In genomic region chr12:1690578-1691122, GRCh38 we compare ENCODE assay signal across 8 cellular contexts.
A peak's percentile ranks its signal among the peaks of the same experiment; 100 is the strongest.
DNase-seq lines count a peak whose midpoint lies in the region; ATAC-seq and TF ChIP-seq lines count a peak whose summit lies in the region.

Gene ADIPOR2 (plus strand): TSS chr12:1691070. CDS start chr12:1754344, 63,274 bp downstream.

- H3K4me3 Mint-ChIP-seq in activated naive CD4-positive, alpha-beta T cell treated with anti-CD3 and anti-CD28 coated beads, Interleukin-2, amount 10 ng/mL, durations not matched to agents 7 days and 5 days = peak within 1 kb of the TSS; percentile 93

- peak; percentile 96 for DNase-seq in GM06990 (ENCODE audit: extremely low read depth, insufficient read length)
- DNase-seq in NCI-H1048 (lab: John Stamatoyannopoulos, UW) = peak; percentile 93
- peak; percentile 75 for DNase-seq in SK-N-MC (ENCODE audit: low read depth, low spot score)
- peak; percentile 95 for DNase-seq in activated naive CD4-positive, alpha-beta T cell treated with anti-CD3 and anti-CD28 coated beads, Interleukin-2, amount 10 ng/mL, durations not matched to agents 7 days and 5 days
- DNase-seq in germinal center (ENCODE audit: low spot score) = peak; percentile 98
- peak; percentile 84 for DNase-seq in non-pigmented ciliary epithelial cell (ENCODE audit: low read depth)
- peak; percentile 39 to 97 (median 90) for DNase-seq in substantia nigra (lab: John Stamatoyannopoulos, UW)

- no peak for TF ChIP-seq CTCF in GM06990 (IDR thresholded peaks at IDR 0.05; ENCODE audit: insufficient read depth, low read length, poor library complexity, severe bottlenecking)

- peak; percentile 93 for ATAC-seq in HG02571 (IDR thresholded peaks at IDR 0.05; ENCODE audit: unreplicated experiment)

- H3K9me3 ChIP-seq in SK-N-MC (ENCODE audit: low read depth, low read length) = no peaks in the 10 kb centered on the region

- no peaks in the 10 kb centered on the region for H3K9me3 Mint-ChIP-seq in activated naive CD4-positive, alpha-beta T cell treated with anti-CD3 and anti-CD28 coated beads, Interleukin-2, amount 10 ng/mL, durations not matched to agents 7 days and 5 days

- peaks cover 10% of the 10 kb centered on the region for H3K27me3 Mint-ChIP-seq in activated naive CD4-positive, alpha-beta T cell treated with anti-CD3 and anti-CD28 coated beads, Interleukin-2, amount 10 ng/mL, durations not matched to agents 7 days and 5 days

- H3K4me3 ChIP-seq in GM06990 (replicated peaks; ENCODE audit: low read depth, low read length) (peak within 1 kb of the TSS; percentile 97), SK-N-MC (peak within 1 kb of the TSS; percentile 94)

- peaks cover 48% of the 10 kb centered on the region for H3K4me1 Mint-ChIP-seq in activated naive CD4-positive, alpha-beta T cell treated with anti-CD3 and anti-CD28 coated beads, Interleukin-2, amount 10 ng/mL, durations not matched to agents 7 days and 5 days

- peak within 1 kb of the TSS; percentile 95 for H3K9ac ChIP-seq in SK-N-MC (ENCODE audit: insufficient read length)

- CTCF ChIA-PET in activated naive CD4-positive, alpha-beta T cell treated with anti-CD3 and anti-CD28 coated beads, Interleukin-2, amount 10 ng/mL, durations not matched to agents 7 days and 5 days (lab: Charles Lee) = interaction anchor here (1.0 to 1.6 kb wide), 3 partner anchors 29 to 102 kb away, joined by 3 to 6 read pairs (median 3); no protein-coding TSS in a partner anchor

- peaks cover 9% of the 10 kb centered on the region for H3K36me3 Mint-ChIP-seq in activated naive CD4-positive, alpha-beta T cell treated with anti-CD3 and anti-CD28 coated beads, Interleukin-2, amount 10 ng/mL, durations not matched to agents 7 days and 5 days

- H3K27ac ChIP-seq in SK-N-MC (peak within 1 kb of the TSS; percentile 97), substantia nigra (ENCODE audit: low read depth, low read length, poor library complexity, severe bottlenecking) (peak within 1 kb of the TSS; percentile 97)

- H3K36me3 ChIP-seq in GM06990 (ENCODE audit: control insufficient read depth, insufficient read depth, low read length) = no peaks in the 10 kb centered on the region
- peaks cover 6% of the 10 kb centered on the region; the same call in 1 of the 2 replicates for H3K36me3 ChIP-seq in SK-N-MC (ENCODE audit: insufficient read depth, low read length)

- no peaks in the 10 kb centered on the region for H3K27me3 ChIP-seq in GM06990 (replicated peaks; ENCODE audit: control insufficient read depth, insufficient read depth, low read length)

- H3K27ac Mint-ChIP-seq in activated naive CD4-positive, alpha-beta T cell treated with anti-CD3 and anti-CD28 coated beads, Interleukin-2, amount 10 ng/mL, durations not matched to agents 7 days and 5 days = peak within 1 kb of the TSS; percentile 96

Comparison
In these comparisons a context has a peak if more than half of its experiments do, and no peak if none do; other contexts are left out.
1. Peak in every context shown above with its lines: DNase-seq, ATAC-seq, H3K4me3 ChIP-seq and H3K27ac ChIP-seq.